In genomic region chr9:135156525-135157510, GRCh38 we compare ENCODE assay signal across 9 cellular contexts.
A peak's percentile ranks its signal among the peaks of the same experiment; 100 is the strongest.
DNase-seq lines count a peak whose midpoint lies in the region; ATAC-seq and TF ChIP-seq lines count a peak whose summit lies in the region.
"Had no signal": no experiment of that assay in that cellular context is flagged by ENCODE, and none has a peak within 500 bp of the region (broad histone marks: within the 10 kb centered on the region; RNA-seq: fewer than 3 reads in every experiment).

No MANE protein-coding gene starts in this region.

- no peak overlapping the region for H3K9ac ChIP-seq in adipocyte (ENCODE audit: low read length)
- H3K9ac ChIP-seq: KMS-11 had no signal

- TF ChIP-seq CTCF in HFF-Myc (IDR thresholded peaks at IDR 0.05; ENCODE audit: low read depth, low read length, missing control alignments) (no peak), left lung (IDR thresholded peaks at IDR 0.05) (no peak)

- H3K4me1 ChIP-seq in adipocyte (ENCODE audit: control insufficient read depth, insufficient read depth, low read length) (no peaks in the 10 kb centered on the region), left lung (no peaks in the 10 kb centered on the region)

- no peak overlapping the region for H3K27ac ChIP-seq in left lung
- H3K27ac ChIP-seq: KMS-11 had no signal

- H3K27me3 ChIP-seq in adipocyte (replicated peaks; ENCODE audit: control insufficient read depth, insufficient read depth, low read length) (peaks cover 24% of the 10 kb centered on the region), left lung (peaks cover 0 to 63% of the 10 kb centered on the region in 2 donors)

- H3K4me3 ChIP-seq in HFF-Myc (replicated peaks; ENCODE audit: low read depth, low read length) (no peak overlapping the region), adipocyte (ENCODE audit: low read length) (no peak overlapping the region), left lung (no peak overlapping the region)

- H3K36me3 ChIP-seq in adipocyte (ENCODE audit: control insufficient read depth, insufficient read depth, low read length, severe bottlenecking) (no peaks in the 10 kb centered on the region), left lung (no peaks in the 10 kb centered on the region)

- intact Hi-C loops in left lung (cut with DNase I) = no loop called here

- ATAC-seq in left lung = peak; percentile 81
- no peak for ATAC-seq in GM18520 (IDR thresholded peaks at IDR 0.05; ENCODE audit: unreplicated experiment)

- DNase-seq in AG08396 (ENCODE audit: low spot score) (peak; percentile 53), HFF-Myc (ENCODE audit: extremely low read depth, low read depth) (peak; percentile 2), adipocyte (ENCODE audit: low read depth) (peak; percentile 51), left lung (peak in 1 of 2 donors; percentile 70), NCI-H128 (lab: John Stamatoyannopoulos, UW; ENCODE audit: unreplicated experiment) (no peak), NCI-H2081 (lab: John Stamatoyannopoulos, UW) (no peak)
- DNase-seq in activated effector memory CD4-positive, alpha-beta T cell treated with Interleukin-2 at 50 U/mL for 16 hours = no peak

- no peaks in the 10 kb centered on the region for H3K9me3 ChIP-seq in adipocyte (ENCODE audit: control insufficient read depth, low read length)
- no peaks in the 10 kb centered on the region for H3K9me3 ChIP-seq in left lung

Comparison
In these comparisons a context has a peak if more than half of its experiments do, and no peak if none do; other contexts are left out.
1. DNase-seq: peak in AG08396 (single experiment), HFF-Myc (single experiment) and adipocyte (single experiment); none in NCI-H128 (single experiment), NCI-H2081 (0 of 2) and activated effector memory CD4-positive, alpha-beta T cell treated with Interleukin-2 at 50 U/mL for 16 hours (single experiment).